Comparison of ENCODE assay signal across 1 cellular context in genomic region chr15:99029358-99029871, GRCh38.
TF ChIP-seq lines count a peak whose summit lies in the region.

No MANE protein-coding gene starts in this region.

TF ChIP-seq in H1, 55 proteins besides CTCF, POLR2A, EP300 and RAD21:
- TF ChIP-seq ATF3 (IDR thresholded peaks at IDR 0.05; ENCODE audit: insufficient read depth, low read depth, low read length): no peak
- no peak for TF ChIP-seq GTF2F1 (IDR thresholded peaks at IDR 0.05; ENCODE audit: borderline replicate concordance, low read depth, low read length)
- TF ChIP-seq ZNF274 (IDR thresholded peaks at IDR 0.05; ENCODE audit: borderline replicate concordance, extremely low read depth, low read length): no peak
- no peak for TF ChIP-seq KDM1A (IDR thresholded peaks at IDR 0.05; ENCODE audit: borderline replicate concordance, low read length)
- TF ChIP-seq SUZ12 (IDR thresholded peaks at IDR 0.05; ENCODE audit: low read length): no peak
- no peak for TF ChIP-seq KDM5A (IDR thresholded peaks at IDR 0.05; ENCODE audit: low read length)
- no peak for TF ChIP-seq NANOG (IDR thresholded peaks at IDR 0.05; ENCODE audit: insufficient read depth, low read depth, low read length, poor library complexity, severe bottlenecking)
- TF ChIP-seq HDAC2 (IDR thresholded peaks at IDR 0.05; ENCODE audit: borderline replicate concordance in 1 of 2, low read depth in 2 of 2, low read length in 2 of 2): no peak
- no peak for TF ChIP-seq RBBP5 (IDR thresholded peaks at IDR 0.05; ENCODE audit: borderline replicate concordance, low read depth, low read length)
- no peak for TF ChIP-seq CEBPB (IDR thresholded peaks at IDR 0.05; ENCODE audit: low read depth, low read length)
- TF ChIP-seq, protein P1, sequence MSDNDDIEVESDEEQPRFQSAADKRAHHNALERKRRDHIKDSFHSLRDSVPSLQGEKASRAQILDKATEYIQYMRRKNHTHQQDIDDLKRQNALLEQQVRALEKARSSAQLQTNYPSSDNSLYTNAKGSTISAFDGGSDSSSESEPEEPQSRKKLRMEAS (IDR thresholded peaks at IDR 0.05): no peak
- TF ChIP-seq, protein P2, sequence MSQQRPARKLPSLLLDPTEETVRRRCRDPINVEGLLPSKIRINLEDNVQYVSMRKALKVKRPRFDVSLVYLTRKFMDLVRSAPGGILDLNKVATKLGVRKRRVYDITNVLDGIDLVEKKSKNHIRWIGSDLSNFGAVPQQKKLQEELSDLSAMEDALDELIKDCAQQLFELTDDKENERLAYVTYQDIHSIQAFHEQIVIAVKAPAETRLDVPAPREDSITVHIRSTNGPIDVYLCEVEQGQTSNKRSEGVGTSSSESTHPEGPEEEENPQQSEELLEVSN (IDR thresholded peaks at IDR 0.05): no peak
- TF ChIP-seq EZH2 (IDR thresholded peaks at IDR 0.05; ENCODE audit: low read depth, low read length, severe bottlenecking): no peak
TF ChIP-seq in H1: peak in this region for 0.
